8 cellular contexts compared by ENCODE assay signal in genomic region chr15:68277131-68277604, GRCh38. TPM values are rescaled to one million over a fixed set of nuclear protein-coding genes. Genes with fewer than 3 reads are reported as not detected.
DNase-seq lines count a peak whose midpoint lies in the region; TF ChIP-seq lines count a peak whose summit lies in the region.

No MANE protein-coding gene starts in this region.

- peak overlapping the region; percentile 97 for H3K9ac ChIP-seq in mammary epithelial cell (ENCODE audit: insufficient read depth, low read length)

- peak overlapping the region; percentile 85 for H3K4me2 ChIP-seq in mammary epithelial cell (ENCODE audit: insufficient read depth, low read depth, low read length)

- H3K27ac ChIP-seq in mammary epithelial cell (ENCODE audit: insufficient read depth, low read depth, low read length) (peak overlapping the region; percentile 96), stomach (peak overlapping the region; percentile 96 to 99 (median 97))

- dilution Hi-C loops in mammary epithelial cell (cut with HindIII; ENCODE audit: low sequenced_read_pairs), result no loop called here

- peak overlapping the region; percentile 96 for H2AFZ ChIP-seq in mammary epithelial cell (ENCODE audit: low read depth, low read length)

- H3K4me3 ChIP-seq in H7 (ENCODE audit: insufficient read depth, low read depth, low read length) (peak overlapping the region; percentile 95), mammary epithelial cell (replicated peaks in 1 of 3; ENCODE audit: insufficient read depth in 1 of 3, low read depth in 2 of 3, low read length in 3 of 3) (peak overlapping the region; percentile 83 to 98 (median 88)), stomach (peak overlapping the region; percentile 78 to 98 (median 86))

- WGBS in mammary epithelial cell (ENCODE audit: low coverage, missing lambda C conversion rate), result 0% methylated on average over 6 of the region's 25 CpGs
- WGBS in stomach, 5 donors, result 0 to 1% (median 1%) methylated on average over 23 to 25 of the region's 25 CpGs

- TF ChIP-seq CTCF in mammary epithelial cell (conservative IDR thresholded peaks at IDR 0.05 in 1 of 2, IDR thresholded peaks at IDR 0.05 in 1 of 2; ENCODE audit: extremely low read depth in 1 of 2, insufficient read depth in 1 of 2, low read depth in 1 of 2, low read length in 2 of 2), result no peak
- TF ChIP-seq CTCF in stomach (IDR thresholded peaks at IDR 0.05), result no peak

- H3K79me2 ChIP-seq in mammary epithelial cell (ENCODE audit: insufficient read depth, low read length), result peaks cover 80% of the 10 kb centered on the region

- DNase-seq in DMS53 (lab: John Stamatoyannopoulos, UW) (peak; percentile 70), H7 (peak; percentile 66), NCI-H524 (lab: John Stamatoyannopoulos, UW) (peak; percentile 78 to 82), mammary epithelial cell (no peak), kidney tubule cell (ENCODE audit: low spot score) (peak; percentile 58), stomach (no peak), NOMO-1 treated with DMSO at 0.1 percent for 48 hours (lab: John Stamatoyannopoulos, UW; ENCODE audit: unreplicated experiment) (no peak), SKM-1 (lab: John Stamatoyannopoulos, UW; ENCODE audit: unreplicated experiment) (no peak)

- H3K36me3 ChIP-seq in H7 (replicated peaks; ENCODE audit: control insufficient read depth, insufficient read depth, low read length), result no peaks in the 10 kb centered on the region
- H3K36me3 ChIP-seq in mammary epithelial cell (ENCODE audit: insufficient read depth, low read length), result no peaks in the 10 kb centered on the region
- no peaks in the 10 kb centered on the region for H3K36me3 ChIP-seq in stomach

- CTCF ChIA-PET in mammary epithelial cell (lab: Charles Lee; ENCODE audit: low non-redundant PET), result interaction anchor here (0.6 to 1.2 kb wide), 2 partner anchors 17 to 29 kb away, joined by 4 read pairs; no protein-coding TSS in a partner anchor

- H4K20me1 ChIP-seq in mammary epithelial cell (ENCODE audit: insufficient read depth, low read length), result no peaks in the 10 kb centered on the region

- TF ChIP-seq EP300 in stomach (IDR thresholded peaks at IDR 0.05), result no peak

- no peak for TF ChIP-seq POLR2A in stomach (IDR thresholded peaks at IDR 0.05)

- peaks cover 48% of the 10 kb centered on the region for H3K4me1 ChIP-seq in mammary epithelial cell (ENCODE audit: insufficient read depth, low read length)
- peaks cover 48 to 79% (median 69%) of the 10 kb centered on the region in 4 donors for H3K4me1 ChIP-seq in stomach

- H3K9me3 ChIP-seq in mammary epithelial cell (replicated peaks; ENCODE audit: insufficient read depth, low read length), result no peaks in the 10 kb centered on the region
- no peaks in the 10 kb centered on the region for H3K9me3 ChIP-seq in stomach

- intact Hi-C loops in mammary epithelial cell (cut with micrococcal nuclease), result no loop called here
- intact Hi-C loops in stomach (cut with DNase I; ENCODE audit: low total_unique reads), result no loop called here

- BruUV-seq in mammary epithelial cell (replicated peaks; lab: Mats Ljungman, UMichigan), result no TSS peak

- in situ Hi-C loops in mammary epithelial cell (cut with MboI; ENCODE audit: low sequenced_read_pairs in 2 of 2), result no loop called here

- no peaks in the 10 kb centered on the region for H3K27me3 ChIP-seq in H7 (ENCODE audit: control insufficient read depth, insufficient read depth, low read length)
- no peaks in the 10 kb centered on the region for H3K27me3 ChIP-seq in mammary epithelial cell (ENCODE audit: insufficient read depth, low read length)
- H3K27me3 ChIP-seq in stomach, result no peaks in the 10 kb centered on the region

RNA-seq across cellular contexts. Expression of gene FEM1B, which starts 0.4 kb away (rescaled TPM):
- total RNA-seq in H7 (2014; rRNA removed; shearing (Covaris generic)), result 78.4 and 91.7 TPM in 2 replicates
- total RNA-seq in mammary epithelial cell, result 100 to 1,000 TPM in 1 of 2 donors, 10 to 100 TPM in 1; 86.6 to 105 TPM
- 51.5 TPM for polyA plus RNA-seq in mammary epithelial cell
- 81.8 TPM for polyA minus RNA-seq in mammary epithelial cell
- total RNA-seq in stomach, result 10 to 100 TPM; 18.1 to 92.0 (median 31.2) TPM
- polyA plus RNA-seq in stomach, result 10 to 100 TPM in 1 of 3 donors, 1 to 10 TPM in 2; 8.2 to 13.3 (median 9.9) TPM

RNA-seq across cellular contexts. Expression of gene CLN6, which starts 47.6 kb away (rescaled TPM):
- total RNA-seq in H7 (2014; rRNA removed; shearing (Covaris generic)), result 32.5 and 33.7 TPM in 2 replicates
- total RNA-seq in mammary epithelial cell, result 10 to 100 TPM; 18.7 to 40.9 TPM
- polyA plus RNA-seq in mammary epithelial cell, result 48.0 TPM
- 86.5 TPM for polyA minus RNA-seq in mammary epithelial cell
- total RNA-seq in stomach, result 100 to 1,000 TPM in 1 of 5 donors, 10 to 100 TPM in 3, 1 to 10 TPM in 1; 6.4 to 151 (median 25.0) TPM
- 10 to 100 TPM in 1 of 3 donors, 1 to 10 TPM in 2; 8.7 to 17.1 (median 9.2) TPM for polyA plus RNA-seq in stomach

Comparison
In these comparisons a context has a peak if more than half of its experiments do, and no peak if none do; other contexts are left out.
1. DNase-seq: peak in DMS53 (single experiment), H7 (single experiment), NCI-H524 (2 of 2) and kidney tubule cell (single experiment); none in mammary epithelial cell (single experiment), stomach (single experiment), NOMO-1 treated with DMSO at 0.1 percent for 48 hours (single experiment) and SKM-1 (single experiment).
2. Peak in every context shown above with its lines, with median percentiles within 50 percentile points of each other: H3K4me3 ChIP-seq.